In genomic region chr4:98474408-98474844, GRCh38 we compare ENCODE assay signal across 1 cellular context.
TF ChIP-seq lines count a peak whose summit lies in the region.

No MANE protein-coding gene starts in this region.

TF ChIP-seq in HepG2, 621 proteins besides CTCF, POLR2A, EP300 and RAD21 (continued from another document):
- TF ChIP-seq ZNF646 (CRISPR knock-in tag; IDR thresholded peaks at IDR 0.05) (no peak), BRD4 (CRISPR knock-in tag; IDR thresholded peaks at IDR 0.05) (no peak), HDAC2 (CRISPR knock-in tag; IDR thresholded peaks at IDR 0.05) (no peak), ZNF614 (CRISPR knock-in tag; IDR thresholded peaks at IDR 0.05; ENCODE audit: borderline replicate concordance) (no peak)
TF ChIP-seq in HepG2: peak in this region for 0.
